In the genomic region with DNA sequence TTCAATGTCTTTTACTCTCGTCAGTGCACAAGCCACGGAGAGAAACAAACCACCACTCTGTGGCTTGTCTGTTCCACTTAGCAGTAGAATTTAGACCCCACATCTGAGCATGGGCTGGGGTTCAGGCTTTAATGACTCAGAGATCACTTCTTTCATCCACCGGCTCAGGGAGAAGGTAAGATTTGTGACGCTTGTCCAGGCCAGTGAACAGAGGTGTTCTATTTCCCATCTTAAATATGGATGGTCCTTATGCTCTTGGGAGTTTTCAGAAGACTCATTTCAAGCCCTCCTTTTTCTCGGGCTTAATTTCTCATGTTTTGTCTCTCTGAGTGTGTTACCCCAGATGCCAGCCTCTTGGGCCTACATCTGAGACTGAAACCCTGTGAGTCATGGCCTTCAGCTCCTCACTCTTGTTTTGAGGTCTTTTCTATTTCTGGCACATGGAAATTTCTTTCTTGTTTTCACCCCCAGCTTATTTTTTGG, we compare ENCODE assay signal across 8 cellular contexts.
DNase-seq lines count a peak whose midpoint lies in the region; ATAC-seq and TF ChIP-seq lines count a peak whose summit lies in the region.

No MANE protein-coding gene starts in this region.

- H3K27me3 ChIP-seq in ovary = no peaks in the 10 kb centered on the region

- no peak for TF ChIP-seq POLR2A in ovary (IDR thresholded peaks at IDR 0.05)

- no peaks in the 10 kb centered on the region for H3K36me3 ChIP-seq in ovary

- no peak overlapping the region for H3K27ac ChIP-seq in ovary

- 80 to 90% (median 83%) methylated on average over 5 of the region's 5 CpGs for WGBS in ovary, 3 donors

- H3K4me1 ChIP-seq in ovary (ENCODE audit: insufficient read depth) = no peaks in the 10 kb centered on the region

- peak; percentile 82 for ATAC-seq in GM19438 (IDR thresholded peaks at IDR 0.05; ENCODE audit: low read depth, unreplicated experiment)
- peak; percentile 96 for ATAC-seq in HG03060 (IDR thresholded peaks at IDR 0.05; ENCODE audit: low read depth, unreplicated experiment)

- H3K4me3 ChIP-seq in GM12864 (ENCODE audit: low read depth, low read length) (no peak overlapping the region), ovary (no peak overlapping the region)

- intact Hi-C loops in ovary (cut with DNase I) = no loop called here

- peak; percentile 8 for DNase-seq in GM12864 (ENCODE audit: low read depth)
- peak; percentile 60 to 62 for DNase-seq in activated T-cell treated with anti-CD3 and anti-CD28 coated beads, Interleukin-2, amount 50 U/mL, for 48 hours
- DNase-seq in central memory CD4-positive, alpha-beta T cell = no peak
- DNase-seq in NCI-H2107 (lab: John Stamatoyannopoulos, UW) = no peak
- DNase-seq in germinal center (ENCODE audit: low spot score) = no peak
- no peak for DNase-seq in ovary

- TF ChIP-seq EP300 in ovary (IDR thresholded peaks at IDR 0.05) = no peak

- TF ChIP-seq CTCF in GM12864 (IDR thresholded peaks at IDR 0.05; ENCODE audit: low read depth, low read length, missing control alignments) (no peak), ovary (IDR thresholded peaks at IDR 0.05) (no peak)

- no peaks in the 10 kb centered on the region for H3K9me3 ChIP-seq in ovary

Comparison
In these comparisons a context has a peak if more than half of its experiments do, and no peak if none do; other contexts are left out.
1. DNase-seq: peak in GM12864 (single experiment) and activated T-cell treated with anti-CD3 and anti-CD28 coated beads, Interleukin-2, amount 50 U/mL, for 48 hours (2 of 2); none in central memory CD4-positive, alpha-beta T cell (single experiment), NCI-H2107 (single experiment), germinal center (single experiment) and ovary (0 of 5).